ENCODE assay signal across 11 cellular contexts in the genomic region with DNA sequence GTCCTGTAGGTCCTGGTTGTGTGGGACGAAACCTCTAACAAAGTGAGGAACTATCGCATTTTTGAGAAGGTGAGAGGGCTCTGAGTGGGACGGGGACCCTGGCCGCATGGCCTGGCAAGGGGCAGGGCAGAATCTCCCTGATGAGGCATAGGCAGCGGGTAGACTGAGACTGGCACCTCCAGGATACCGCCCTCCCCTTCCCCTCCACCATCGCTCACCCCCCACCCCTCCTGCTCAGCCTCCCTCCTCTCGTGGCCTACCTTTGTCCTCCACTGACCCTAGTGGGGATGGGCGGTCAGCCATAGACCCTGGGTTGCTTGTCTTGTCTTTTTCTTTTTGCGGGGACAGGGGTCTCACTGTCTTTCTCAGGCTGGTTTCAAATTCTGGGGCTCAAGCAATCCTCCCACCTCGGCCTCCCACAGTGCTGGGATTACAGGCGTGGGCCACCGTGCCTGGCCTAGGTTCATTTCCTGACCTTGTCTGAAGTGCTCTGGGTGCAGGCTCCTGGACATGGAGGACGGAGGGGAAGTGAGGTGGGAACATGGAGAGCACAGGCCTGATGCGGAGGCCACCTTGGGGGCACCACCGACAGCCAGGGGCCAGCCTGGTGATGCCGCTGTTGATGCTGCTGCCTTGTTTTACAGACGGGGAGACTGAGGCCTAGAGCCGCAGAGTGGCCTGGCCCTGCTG. TPM values are rescaled to one million over a fixed set of nuclear protein-coding genes. Genes with fewer than 3 reads are reported as not detected.
DNase-seq lines count a peak whose midpoint lies in the region; ATAC-seq, FAIRE-seq and TF ChIP-seq lines count a peak whose summit lies in the region.
"Had no signal": no experiment of that assay in that cellular context is flagged by ENCODE, and none has a peak within 500 bp of the region (broad histone marks: within the 10 kb centered on the region; RNA-seq: fewer than 3 reads in every experiment).

No MANE protein-coding gene starts in this region.

- H3K27ac Mint-ChIP-seq in IgD-negative memory B cell (peak overlapping the region in 2 of 3 donors; percentile 85 to 88), immature natural killer cell (peak overlapping the region; percentile 77 to 91 (median 84))

- H3K4me3 ChIP-seq in right lobe of liver (no peak overlapping the region), HepG2 (replicated peaks in 1 of 3; ENCODE audit: insufficient read depth in 1 of 3, low read depth in 2 of 3, low read length in 3 of 3) (no peak overlapping the region), vagina (no peak overlapping the region)

- in situ Hi-C loops in HepG2 (cut with HindIII; ENCODE audit: extremely low pct_ligation_motif_present, low pct_unique_long_range_greater_than_20kb) = no loop called here

- DNase-seq in right lobe of liver (peak in 2 of 3 donors; percentile 27 to 40), HepG2 (ENCODE audit: low spot score) (no peak), immature natural killer cell (no peak), vagina (ENCODE audit: extremely low spot score in 2 of 2) (peak; percentile 52 to 62), RPMI8226 (no peak), OCI-M1 (lab: John Stamatoyannopoulos, UW) (no peak), globus pallidus (ENCODE audit: low spot score) (no peak)
- DNase-seq: activated CD4-positive, alpha-beta T cell treated with anti-CD3 and anti-CD28 coated beads, Interleukin-2, amount 50 U/mL, for 1 hour; amygdala had no signal

- H3K27me3 ChIP-seq in right lobe of liver = no peaks in the 10 kb centered on the region
- H3K27me3 ChIP-seq in HepG2 (ENCODE audit: control insufficient read depth in 1 of 2, insufficient read depth in 2 of 2, low read length in 2 of 2) = no peaks in the 10 kb centered on the region
- no peaks in the 10 kb centered on the region for H3K27me3 ChIP-seq in vagina

- no peak overlapping the region for H3K9ac ChIP-seq in HepG2 (ENCODE audit: insufficient read depth, low read depth, low read length)

- peaks cover 0 to 3% (median 0%) of the 10 kb centered on the region in 3 donors for H3K9me3 Mint-ChIP-seq in IgD-negative memory B cell
- H3K9me3 Mint-ChIP-seq in immature natural killer cell = no peaks in the 10 kb centered on the region

- H3K4me1 ChIP-seq in right lobe of liver (peaks cover 0 to 33% (median 4%) of the 10 kb centered on the region in 4 donors), HepG2 (ENCODE audit: insufficient read depth, low read length) (peaks cover 11% of the 10 kb centered on the region), vagina (peaks cover 14% of the 10 kb centered on the region)

- H3K9me3 ChIP-seq in right lobe of liver = no peaks in the 10 kb centered on the region
- no peaks in the 10 kb centered on the region for H3K9me3 ChIP-seq in HepG2 (ENCODE audit: low read length)
- H3K9me3 ChIP-seq in vagina = no peaks in the 10 kb centered on the region

- H3K4me3 Mint-ChIP-seq in IgD-negative memory B cell = peak overlapping the region; percentile 36 to 92 (median 64)
- H3K4me3 Mint-ChIP-seq in immature natural killer cell = no peak overlapping the region

- BruUV-seq in HepG2 (replicated peaks; lab: Mats Ljungman, UMichigan) = no TSS peak

- H3K36me3 ChIP-seq in right lobe of liver (peaks cover 0 to 54% (median 26%) of the 10 kb centered on the region in 4 donors), HepG2 (replicated peaks in 1 of 2; ENCODE audit: control insufficient read depth in 1 of 2, insufficient read depth in 2 of 2, low read length in 2 of 2) (peaks cover 9 to 32% of the 10 kb centered on the region in 2 experiments; a peak in 3 of 5 replicates), vagina (peaks cover 0 to 52% of the 10 kb centered on the region in 2 donors)

- WGBS in right lobe of liver (ENCODE audit: insufficient coverage, low coverage, low lambda C conversion rate, missing lambda C conversion rate) = 81% methylated on average over 13 of the region's 19 CpGs
- WGBS in HepG2 (ENCODE audit: low lambda C conversion rate) = 96% methylated on average over 13 of the region's 19 CpGs

- H3K27me3 Mint-ChIP-seq in IgD-negative memory B cell (peaks cover 3% of the 10 kb centered on the region), immature natural killer cell (ENCODE audit: low read depth in 3 of 3) (peaks cover 9 to 12% (median 10%) of the 10 kb centered on the region in 3 donors)

- H3K36me3 Mint-ChIP-seq in IgD-negative memory B cell (peaks cover 7% of the 10 kb centered on the region), immature natural killer cell (peaks cover 0 to 16% (median 4%) of the 10 kb centered on the region in 3 donors)

- H3K27ac ChIP-seq in right lobe of liver (no peak overlapping the region), HepG2 (ENCODE audit: extremely low read length, insufficient read depth, low read length) (no peak overlapping the region), vagina (no peak overlapping the region)

- H3K79me2 ChIP-seq in HepG2 (ENCODE audit: insufficient read depth, low read length) = no peaks in the 10 kb centered on the region

- intact Hi-C loops in right lobe of liver (cut with DNase I) (no loop called here), HepG2 (cut with micrococcal nuclease; ENCODE audit: unreplicated experiment) (no loop called here), vagina (cut with DNase I) (no loop called here)

- ATAC-seq in right lobe of liver (no peak), HepG2 (no peak)

- peaks cover 25 to 49% (median 36%) of the 10 kb centered on the region in 3 donors for H3K4me1 Mint-ChIP-seq in IgD-negative memory B cell
- peaks cover 51 to 55% of the 10 kb centered on the region in 2 donors for H3K4me1 Mint-ChIP-seq in immature natural killer cell

- H2AFZ ChIP-seq in HepG2 (ENCODE audit: low read length) = no peak overlapping the region

- TF ChIP-seq EP300 in HepG2 (IDR thresholded peaks at IDR 0.05; ENCODE audit: low read depth in 2 of 2, low read length in 2 of 2) = no peak
- no peak for TF ChIP-seq EP300 in HepG2 (CRISPR knock-in tag; IDR thresholded peaks at IDR 0.05; ENCODE audit: borderline replicate concordance)

- CTCF ChIA-PET in HepG2 (lab: Yijun Ruan, JAX; ENCODE audit: low intra/inter-chr PET ratio, low total read pairs) = no interaction called here

- TF ChIP-seq POLR2A in right lobe of liver (IDR thresholded peaks at IDR 0.05) = no peak
- TF ChIP-seq POLR2A in HepG2 (IDR thresholded peaks at IDR 0.05; ENCODE audit: insufficient read depth in 1 of 2, low read depth in 2 of 2, low read length in 2 of 2) = no peak
- no peak for TF ChIP-seq POLR2A in vagina (IDR thresholded peaks at IDR 0.05)

- POLR2A ChIA-PET in HepG2 (lab: Yijun Ruan, JAX) = no interaction called here

- no peaks in the 10 kb centered on the region for H4K20me1 ChIP-seq in HepG2 (ENCODE audit: insufficient read depth, low read length)

- no peak overlapping the region for H3K4me2 ChIP-seq in HepG2 (ENCODE audit: low read depth, low read length)

- FAIRE-seq in HepG2 (lab: Jason Lieb, UNC) = no peak
- FAIRE-seq: islet of Langerhans had no signal

- no peak for TF ChIP-seq CTCF in right lobe of liver (IDR thresholded peaks at IDR 0.05)
- no peak for TF ChIP-seq CTCF in HepG2 (CRISPR knock-in tag; IDR thresholded peaks at IDR 0.05)
- no peak for TF ChIP-seq CTCF in vagina (IDR thresholded peaks at IDR 0.05)

- no peak for TF ChIP-seq RAD21 in HepG2 (CRISPR knock-in tag; IDR thresholded peaks at IDR 0.05)

RNA-seq across cellular contexts. Expression of a gene that starts 10.5 kb away (rescaled TPM):
- total RNA-seq in right lobe of liver = 100 to 1,000 TPM in 3 of 6 experiments, 10 to 100 TPM in 3; 94.4 to 120 (median 103) TPM
- 122 and 133 TPM in 2 replicates for total RNA-seq in HepG2 (2016; rRNA removed; fragmentation: Illumina TruSeq; extraction: Trizol)
- total RNA-seq in HepG2 (2016; cell fraction: cytosol; rRNA removed; fragmentation: Illumina TruSeq; extraction: Trizol; ENCODE audit: low read depth) = 25.1 and 28.0 TPM in 2 replicates
- total RNA-seq in HepG2 (2016; cell fraction: insoluble cytoplasmic fraction; rRNA removed; fragmentation: Illumina TruSeq; extraction: Trizol) = 104 and 117 TPM in 2 replicates
- total RNA-seq in HepG2 (2016; cell fraction: membrane; rRNA removed; fragmentation: Illumina TruSeq; extraction: Trizol) = 56.9 and 59.3 TPM in 2 replicates
- total RNA-seq in HepG2 (2016; cell fraction: nucleus; rRNA removed; fragmentation: Illumina TruSeq; extraction: Trizol) = 109 and 119 TPM in 2 replicates
- 73.9 and 76.3 TPM in 2 replicates for polyA plus RNA-seq in HepG2 (2011; rRNA removed)
- 48.1 and 66.3 TPM in 2 replicates for polyA plus RNA-seq in HepG2 (2011; cell fraction: cytosol; rRNA removed)
- polyA plus RNA-seq in HepG2 (2011; cell fraction: nucleus; rRNA removed) = 210 and 221 TPM in 2 replicates
- polyA plus RNA-seq in HepG2 (2012) = 70.7 and 77.6 TPM in 2 replicates
- 11.6 and 13.4 TPM in 2 replicates for polyA plus RNA-seq in HepG2 (2016; cell fraction: cytosol; fragmentation: Illumina TruSeq; extraction: Trizol; ENCODE audit: low read depth)
- 90.6 and 120 TPM in 2 replicates for polyA plus RNA-seq in HepG2 (2016; cell fraction: insoluble cytoplasmic fraction; fragmentation: Illumina TruSeq; extraction: Trizol; ENCODE audit: low read depth)
- 40.3 and 41.9 TPM in 2 replicates for polyA plus RNA-seq in HepG2 (2016; cell fraction: membrane; fragmentation: Illumina TruSeq; extraction: Trizol; ENCODE audit: low read depth)
- 163 and 167 TPM in 2 replicates for polyA plus RNA-seq in HepG2 (2016; cell fraction: nucleus; fragmentation: Illumina TruSeq; extraction: Trizol; ENCODE audit: insufficient read depth, low read depth)
- 28.2 and 90.0 TPM in 2 replicates for polyA minus RNA-seq in HepG2 (2011; rRNA and poly(A)+ RNA removed; ENCODE audit: low replicate concordance)
- polyA minus RNA-seq in HepG2 (2011; cell fraction: cytosol; rRNA and poly(A)+ RNA removed) = 43.0 and 48.4 TPM in 2 replicates
- 99.5 and 109 TPM in 2 replicates for polyA minus RNA-seq in HepG2 (2011; cell fraction: nucleus; rRNA and poly(A)+ RNA removed)
- polyA plus RNA-seq in IgD-negative memory B cell = 300 TPM
- polyA plus RNA-seq in immature natural killer cell = 100 to 1,000 TPM; 207 to 318 (median 314) TPM
- 228 TPM for total RNA-seq in vagina

RNA-seq across cellular contexts. Expression of a gene that starts 40.2 kb away (rescaled TPM):
- total RNA-seq in right lobe of liver (10 to 100 TPM; 34.9 to 51.8 (median 40.7) TPM), HepG2 (2016; rRNA removed; fragmentation: Illumina TruSeq; extraction: Trizol) (7.0 and 16.9 TPM in 2 replicates), vagina (102 TPM)
- total RNA-seq in HepG2 (2016; cell fraction: cytosol; rRNA removed; fragmentation: Illumina TruSeq; extraction: Trizol; ENCODE audit: low read depth) = 8.3 and 8.9 TPM in 2 replicates
- total RNA-seq in HepG2 (2016; cell fraction: insoluble cytoplasmic fraction; rRNA removed; fragmentation: Illumina TruSeq; extraction: Trizol) = 6.0 and 17.5 TPM in 2 replicates
- total RNA-seq in HepG2 (2016; cell fraction: membrane; rRNA removed; fragmentation: Illumina TruSeq; extraction: Trizol) = 10.1 and 13.2 TPM in 2 replicates
- total RNA-seq in HepG2 (2016; cell fraction: nucleus; rRNA removed; fragmentation: Illumina TruSeq; extraction: Trizol) = 24.2 and 26.2 TPM in 2 replicates
- polyA plus RNA-seq in HepG2 (2011; rRNA removed) (34.5 and 38.6 TPM in 2 replicates), IgD-negative memory B cell (22.7 TPM), immature natural killer cell (10 to 100 TPM; 12.6 to 71.0 (median 22.7) TPM)
- 9.0 and 10.4 TPM in 2 replicates for polyA plus RNA-seq in HepG2 (2011; cell fraction: cytosol; rRNA removed)
- polyA plus RNA-seq in HepG2 (2011; cell fraction: nucleus; rRNA removed) = 190 and 200 TPM in 2 replicates
- 8.5 and 20.0 TPM in 2 replicates for polyA plus RNA-seq in HepG2 (2012)
- polyA plus RNA-seq in HepG2 (2016; cell fraction: cytosol; fragmentation: Illumina TruSeq; extraction: Trizol; ENCODE audit: low read depth) = 8.6 and 9.1 TPM in 2 replicates
- 8.9 and 10.1 TPM in 2 replicates for polyA plus RNA-seq in HepG2 (2016; cell fraction: insoluble cytoplasmic fraction; fragmentation: Illumina TruSeq; extraction: Trizol; ENCODE audit: low read depth)
- 12.6 and 15.4 TPM in 2 replicates for polyA plus RNA-seq in HepG2 (2016; cell fraction: membrane; fragmentation: Illumina TruSeq; extraction: Trizol; ENCODE audit: low read depth)
- 68.6 and 68.9 TPM in 2 replicates for polyA plus RNA-seq in HepG2 (2016; cell fraction: nucleus; fragmentation: Illumina TruSeq; extraction: Trizol; ENCODE audit: insufficient read depth, low read depth)
- 33.1 and 43.4 TPM in 2 replicates for polyA minus RNA-seq in HepG2 (2011; rRNA and poly(A)+ RNA removed; ENCODE audit: low replicate concordance)
- polyA minus RNA-seq in HepG2 (2011; cell fraction: cytosol; rRNA and poly(A)+ RNA removed) = 8.4 and 8.5 TPM in 2 replicates
- 60.7 and 63.2 TPM in 2 replicates for polyA minus RNA-seq in HepG2 (2011; cell fraction: nucleus; rRNA and poly(A)+ RNA removed)

Comparison
In these comparisons a context has a peak if more than half of its experiments do, and no peak if none do; other contexts are left out.
1. DNase-seq: peak in right lobe of liver (2 of 3) and vagina (2 of 2); none in HepG2 (single experiment), immature natural killer cell (0 of 3), RPMI8226 (single experiment), OCI-M1 (single experiment) and globus pallidus (single experiment).
2. H3K4me3 Mint-ChIP-seq: peak in IgD-negative memory B cell (4 of 4); none in immature natural killer cell (0 of 5).